Comparison of ENCODE assay signal across 8 cellular contexts in the genomic region with DNA sequence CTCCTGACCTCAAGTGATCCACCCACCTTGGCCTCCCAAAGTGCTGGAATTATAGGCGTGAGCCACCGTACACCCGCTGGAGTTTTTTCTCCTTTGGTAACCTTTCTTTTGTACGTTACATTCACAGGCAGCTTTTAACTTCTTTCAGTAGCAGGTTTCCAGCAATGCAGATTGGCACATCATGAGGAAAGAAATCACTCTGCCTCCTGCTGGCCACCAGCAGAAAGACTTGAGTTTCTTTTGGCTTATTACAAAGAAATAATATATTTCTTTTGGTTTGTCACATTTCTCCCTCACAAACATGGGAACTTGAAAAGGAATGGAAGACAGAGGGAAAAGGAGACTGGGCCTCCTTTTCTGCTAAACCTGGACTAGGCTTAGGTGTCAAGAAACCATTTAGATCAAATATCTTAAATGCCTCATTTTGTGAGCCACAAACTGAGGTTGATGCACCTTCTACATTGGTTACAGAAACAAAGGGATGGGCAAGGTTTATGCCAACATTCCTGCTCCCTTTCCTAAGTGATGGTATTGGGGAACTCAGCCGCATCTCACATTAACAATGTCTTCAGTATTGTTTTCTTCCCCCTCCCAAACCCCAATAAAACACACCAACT.
DNase-seq lines count a peak whose midpoint lies in the region; ATAC-seq lines count a peak whose summit lies in the region.

No MANE protein-coding gene starts in this region.

- no peak for ATAC-seq in GM21447 (IDR thresholded peaks at IDR 0.05; ENCODE audit: unreplicated experiment)

- DNase-seq in NCI-H748 (lab: John Stamatoyannopoulos, UW; ENCODE audit: unreplicated experiment) (peak; percentile 25), NCI-H748 treated with DMSO at 0.1 percent for 48 hours (lab: John Stamatoyannopoulos, UW) (no peak), NCI-H69 (lab: John Stamatoyannopoulos, UW) (peak; percentile 50), activated T-helper 1 cell treated with Interleukin-2 at 50 U/mL for 16 hours (ENCODE audit: low read depth) (peak; percentile 33), fibroblast of peridontal ligament (ENCODE audit: extremely low read depth) (peak; percentile 84), pons (ENCODE audit: low spot score) (peak; percentile 59), globus pallidus (ENCODE audit: low spot score) (no peak)

Comparison
In these comparisons a context has a peak if more than half of its experiments do, and no peak if none do; other contexts are left out.
1. DNase-seq: peak in NCI-H748 (single experiment), NCI-H69 (single experiment), activated T-helper 1 cell treated with Interleukin-2 at 50 U/mL for 16 hours (single experiment), fibroblast of peridontal ligament (single experiment) and pons (single experiment); none in NCI-H748 treated with DMSO at 0.1 percent for 48 hours (single experiment) and globus pallidus (single experiment).